In the genomic region with DNA sequence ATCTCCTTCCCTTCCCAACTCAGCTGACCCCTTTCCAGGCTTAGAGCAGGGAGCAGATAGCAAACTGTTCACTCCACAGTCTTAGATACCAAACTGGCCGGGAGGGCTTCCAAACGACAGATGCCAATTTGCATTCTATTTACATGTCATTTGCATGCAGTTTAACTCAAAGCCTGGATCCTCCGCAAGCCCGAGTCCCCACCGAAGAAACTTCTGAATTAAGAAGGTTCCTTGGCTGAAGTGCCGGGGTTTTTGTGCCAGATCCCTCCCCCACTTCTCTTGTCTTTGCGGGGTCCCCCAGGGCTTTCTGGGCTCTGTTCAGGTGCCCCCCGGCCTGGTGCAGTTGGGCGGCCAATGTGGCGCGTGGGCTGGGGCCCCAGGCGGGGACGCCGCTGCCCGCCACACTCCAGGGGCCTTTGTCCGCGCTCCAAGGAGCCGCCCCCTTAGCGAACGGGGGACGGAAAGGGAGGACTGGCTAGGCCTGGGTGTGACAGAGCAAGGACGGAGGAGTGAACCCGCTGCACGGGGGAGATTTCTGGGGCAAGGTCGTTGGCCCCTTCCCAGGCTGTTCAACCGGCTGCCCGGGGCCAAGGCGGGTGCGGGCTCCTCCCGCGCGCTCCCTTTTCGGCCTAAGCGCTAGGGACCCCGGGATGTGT, we compare ENCODE assay signal across 8 cellular contexts. TPM values are rescaled to one million over a fixed set of nuclear protein-coding genes. Genes with fewer than 3 reads are reported as not detected.
DNase-seq lines count a peak whose midpoint lies in the region; TF ChIP-seq lines count a peak whose summit lies in the region.

No MANE protein-coding gene starts in this region.

- H3K27ac ChIP-seq in right atrium auricular region, result peak overlapping the region; percentile 83 to 90
- H3K27ac ChIP-seq in Karpas-422 (ENCODE audit: low read length), result no peak overlapping the region

- H2AFZ ChIP-seq in Karpas-422 (ENCODE audit: low read length), result no peak overlapping the region

- H3K9ac ChIP-seq in Karpas-422 (ENCODE audit: low read length), result no peak overlapping the region

- no peaks in the 10 kb centered on the region for H4K20me1 ChIP-seq in Karpas-422 (ENCODE audit: insufficient read depth, low read depth, low read length)

- H3K79me2 ChIP-seq in Karpas-422 (ENCODE audit: low read length), result no peaks in the 10 kb centered on the region

- H3K9me3 ChIP-seq in right atrium auricular region (no peaks in the 10 kb centered on the region), Karpas-422 (ENCODE audit: low read length) (no peaks in the 10 kb centered on the region)

- H3K4me1 ChIP-seq in right atrium auricular region, result peaks cover 0 to 50% of the 10 kb centered on the region in 2 donors
- H3K4me1 ChIP-seq in Karpas-422 (ENCODE audit: low read length), result no peaks in the 10 kb centered on the region

- DNase-seq in NCI-H2196 treated with DMSO at 0.1 percent for 48 hours (lab: John Stamatoyannopoulos, UW; ENCODE audit: unreplicated experiment) (peak; percentile 12), NCI-H2196 (lab: John Stamatoyannopoulos, UW; ENCODE audit: unreplicated experiment) (no peak), right atrium auricular region (ENCODE audit: low spot score) (peak; percentile 63), retina (peak; percentile 88), DMS53 (lab: John Stamatoyannopoulos, UW) (no peak), iPS-NIHi11 (ENCODE audit: low spot score) (no peak), Karpas-422 (no peak)
- peak; percentile 24 to 28 for DNase-seq in activated T-cell treated with anti-CD3 and anti-CD28 coated beads, Interleukin-2, amount 50 U/mL, for 48 hours

- H3K27me3 ChIP-seq in right atrium auricular region (no peaks in the 10 kb centered on the region), Karpas-422 (ENCODE audit: low read length) (no peaks in the 10 kb centered on the region)

- peaks cover 6% of the 10 kb centered on the region for H3K36me3 ChIP-seq in right atrium auricular region
- H3K36me3 ChIP-seq in Karpas-422 (ENCODE audit: insufficient read depth, low read length), result no peaks in the 10 kb centered on the region

- TF ChIP-seq CTCF in right atrium auricular region (IDR thresholded peaks at IDR 0.05), result no peak

- peak overlapping the region; percentile 72 to 82 for H3K4me3 ChIP-seq in right atrium auricular region
- no peak overlapping the region for H3K4me3 ChIP-seq in Karpas-422 (ENCODE audit: low read length)

- H3K4me2 ChIP-seq in Karpas-422 (ENCODE audit: low read depth, low read length, poor library complexity, severe bottlenecking), result no peak overlapping the region

- no peaks in the 10 kb centered on the region for H3K9me2 ChIP-seq in Karpas-422 (replicated peaks; ENCODE audit: insufficient read depth, low read length)

RNA-seq across cellular contexts. Expression of gene GPRC5B, which starts 1.2 kb away (rescaled TPM):
- 10 to 100 TPM; 39.4 to 40.0 TPM for total RNA-seq in right atrium auricular region
- not detected in 2 replicates for total RNA-seq in Karpas-422 (2014; rRNA removed; shearing (Covaris generic); ENCODE audit: low replicate concordance)

Comparison
In these comparisons a context has a peak if more than half of its experiments do, and no peak if none do; other contexts are left out.
1. DNase-seq: peak in NCI-H2196 treated with DMSO at 0.1 percent for 48 hours (single experiment), activated T-cell treated with anti-CD3 and anti-CD28 coated beads, Interleukin-2, amount 50 U/mL, for 48 hours (2 of 2), right atrium auricular region (single experiment) and retina (single experiment); none in NCI-H2196 (single experiment), DMS53 (single experiment), iPS-NIHi11 (single experiment) and Karpas-422 (single experiment).
2. RNA of gene GPRC5B, which starts 1.2 kb away (total RNA-seq): 39.4 to 40.0 TPM in right atrium auricular region; not detected in Karpas-422; every median in the first group is over 10 times any median in the second.